8 cellular contexts compared by ENCODE assay signal in the genomic region with DNA sequence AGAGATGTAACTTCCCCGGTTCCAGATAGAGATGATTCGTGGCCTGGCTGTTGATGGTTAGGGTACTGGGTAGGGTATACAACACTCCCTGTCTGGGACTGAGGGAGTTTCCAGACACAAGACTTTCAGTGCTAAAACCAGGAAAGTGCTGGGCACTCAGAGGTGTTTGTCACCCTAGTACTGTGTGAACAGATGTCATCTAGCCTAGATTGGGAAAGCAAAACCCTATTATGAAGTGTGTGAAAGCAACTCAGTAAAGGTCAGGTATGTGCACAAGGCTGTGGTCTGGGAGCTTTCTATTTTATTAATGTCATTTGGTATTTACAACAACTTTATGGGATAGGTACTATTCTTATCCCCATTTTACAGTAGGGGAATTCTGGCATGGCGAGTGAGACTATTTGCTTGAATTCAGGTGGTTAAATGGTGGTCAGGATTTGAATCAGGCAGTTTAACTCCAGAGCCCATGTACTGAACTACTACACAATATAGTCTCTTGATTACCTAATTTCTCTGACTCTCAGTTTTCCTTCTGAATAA. TPM values are rescaled to one million over a fixed set of nuclear protein-coding genes. Genes with fewer than 3 reads are reported as not detected.
DNase-seq lines count a peak whose midpoint lies in the region; FAIRE-seq and TF ChIP-seq lines count a peak whose summit lies in the region.

No MANE protein-coding gene starts in this region.

- in situ Hi-C loops in brain microvascular endothelial cell (cut with HindIII; ENCODE audit: low pct_ligation_motif_present, low sequenced_read_pairs) = no loop called here

- TF ChIP-seq CTCF in brain microvascular endothelial cell (IDR thresholded peaks at IDR 0.05; ENCODE audit: low read depth, low read length, missing control alignments) (no peak), sigmoid colon (IDR thresholded peaks at IDR 0.05) (no peak), uterus (IDR thresholded peaks at IDR 0.05) (no peak)

- H3K36me3 ChIP-seq in brain microvascular endothelial cell (replicated peaks) (peaks cover 62% of the 10 kb centered on the region), sigmoid colon (peaks cover 5 to 60% (median 45%) of the 10 kb centered on the region in 4 donors), uterus (no peaks in the 10 kb centered on the region)

- H3K4me1 ChIP-seq in sigmoid colon = peaks cover 0 to 38% (median 35%) of the 10 kb centered on the region in 4 donors
- peaks cover 0 to 12% of the 10 kb centered on the region in 2 donors for H3K4me1 ChIP-seq in uterus

- WGBS in sigmoid colon, 2 donors = 75 to 80% methylated on average over 3 of the region's 3 CpGs

- peak overlapping the region; percentile 98 for H3K27ac ChIP-seq in brain microvascular endothelial cell
- H3K27ac ChIP-seq in sigmoid colon = peak overlapping the region; percentile 10 to 100 (median 72)
- H3K27ac ChIP-seq in uterus = no peak overlapping the region

- intact Hi-C loops in sigmoid colon (cut with DNase I) = loop anchor here (5.0 kb wide), 2 partner anchors 258 to 287 kb away; partner anchors contain the start of genes HYCC2, NDUFB3 and SGO2
- intact Hi-C loops in uterus (cut with DNase I; ENCODE audit: low total_unique reads) = loop anchor here (5.0 kb wide), 1 partner anchor 102 kb away; no protein-coding TSS in a partner anchor

- H3K27me3 ChIP-seq in brain microvascular endothelial cell (replicated peaks) (no peaks in the 10 kb centered on the region), sigmoid colon (no peaks in the 10 kb centered on the region), uterus (no peaks in the 10 kb centered on the region)

- H3K9me3 ChIP-seq in sigmoid colon (no peaks in the 10 kb centered on the region), uterus (no peaks in the 10 kb centered on the region)

- H3K4me1 Mint-ChIP-seq in IgD-negative memory B cell = peaks cover 23 to 28% (median 27%) of the 10 kb centered on the region in 3 donors

- peak overlapping the region; percentile 9 to 45 (median 21) for H3K27ac Mint-ChIP-seq in IgD-negative memory B cell

- no peaks in the 10 kb centered on the region for H3K27me3 Mint-ChIP-seq in IgD-negative memory B cell

- no peaks in the 10 kb centered on the region for H3K9me3 Mint-ChIP-seq in IgD-negative memory B cell

- TF ChIP-seq POLR2A in sigmoid colon (IDR thresholded peaks at IDR 0.05) (no peak), uterus (IDR thresholded peaks at IDR 0.05) (no peak)

- DNase-seq in GM18507 (ENCODE audit: extremely low spot score, insufficient read length, low read depth) (no peak), brain microvascular endothelial cell (no peak), sigmoid colon (no peak), NAMALWA (ENCODE audit: low spot score) (no peak), CD1c-positive myeloid dendritic cell (ENCODE audit: extremely low spot score) (no peak), NCI-H524 (lab: John Stamatoyannopoulos, UW) (no peak), uterus (no peak)

- FAIRE-seq in GM18507 (lab: Jason Lieb, UNC) = peak; percentile 9

- H3K4me3 Mint-ChIP-seq in IgD-negative memory B cell = peak overlapping the region in 2 of 4 donors; percentile 10 to 81

- no peak for TF ChIP-seq EP300 in sigmoid colon (IDR thresholded peaks at IDR 0.05)

- H3K4me3 ChIP-seq in brain microvascular endothelial cell (ENCODE audit: low read depth, low read length) (peak overlapping the region; percentile 93), sigmoid colon (no peak overlapping the region), uterus (no peak overlapping the region)

- peaks cover 2% of the 10 kb centered on the region for H3K36me3 Mint-ChIP-seq in IgD-negative memory B cell

RNA-seq across cellular contexts. Expression of gene BZW1, which starts 2.6 kb away (rescaled TPM):
- 140 TPM for polyA plus RNA-seq in IgD-negative memory B cell
- 100 to 1,000 TPM in 2 of 4 donors, 10 to 100 TPM in 2; 77.9 to 119 (median 100) TPM for total RNA-seq in sigmoid colon
- 100 to 1,000 TPM in 2 of 3 donors, 10 to 100 TPM in 1; 82.9 to 158 (median 111) TPM for polyA plus RNA-seq in sigmoid colon
- 100 to 1,000 TPM in 2 of 4 donors, 10 to 100 TPM in 2; 39.2 to 322 (median 129) TPM for total RNA-seq in uterus

RNA-seq across cellular contexts. Expression of gene CLK1, which starts 50.1 kb away (rescaled TPM):
- polyA plus RNA-seq in IgD-negative memory B cell = 83.8 TPM
- total RNA-seq in sigmoid colon = 100 to 1,000 TPM; 150 to 229 (median 195) TPM
- polyA plus RNA-seq in sigmoid colon = 10 to 100 TPM; 44.4 to 87.1 (median 76.1) TPM
- total RNA-seq in uterus = 100 to 1,000 TPM; 187 to 265 (median 234) TPM

Comparison
In these comparisons a context has a peak if more than half of its experiments do, and no peak if none do; other contexts are left out.
1. H3K27ac ChIP-seq: peak in brain microvascular endothelial cell (single experiment) and sigmoid colon (4 of 4); none in uterus (0 of 2).